ENCODE assay signal across 21 cellular contexts in genomic region chr22:43830931-43831560, GRCh38. TPM values are rescaled to one million over a fixed set of nuclear protein-coding genes. Genes with fewer than 3 reads are reported as not detected.
"Had no signal": no experiment of that assay in that cellular context is flagged by ENCODE, and none has a peak within 500 bp of the region (broad histone marks: within the 10 kb centered on the region; RNA-seq: fewer than 3 reads in every experiment).

No MANE protein-coding gene starts in this region.

- H3K27me3 ChIP-seq: adrenal gland, breast epithelium, neutrophil, pancreas, right lobe of liver had no signal

- H3K27ac ChIP-seq: neutrophil, pancreas, thoracic aorta, WERI-Rb-1 had no signal

- ATAC-seq: activated CD8-positive, alpha-beta T cell treated with anti-CD3 and anti-CD28 coated beads, Interleukin-2, amount 10 ng/mL, durations not matched to agents 7 days and 5 days; left lung; stimulated activated naive B cell treated with anti-CD40 and anti-IgM and Interleukin-4, amounts not matched to agents 10 μg/mL and 1 μg/mL and 100 μg/mL, for 72 hours had no signal

- H3K4me1 ChIP-seq: adrenal gland, breast epithelium, pancreas had no signal

- DNase-seq: activated CD4-positive, alpha-beta T cell treated with anti-CD3 and anti-CD28 coated beads, Interleukin-2, amount 10 ng/mL, durations not matched to agents 7 days and 5 days; activated CD4-positive, CD25-positive, alpha-beta regulatory T cell treated with anti-CD3 and anti-CD28 coated beads, Interleukin-2, amount 50 U/mL, for 72 hours; activated CD8-positive, alpha-beta T cell treated with anti-CD3 and anti-CD28 coated beads, Interleukin-2, amount 10 ng/mL, durations not matched to agents 7 days and 5 days; activated naive CD4-positive, alpha-beta T cell; activated T-cell treated with anti-CD3 and anti-CD28 coated beads, Interleukin-2, amount 50 U/mL, for 1 hour; adrenal gland; cortex of kidney; endodermal cell; esophagus squamous epithelium; left lung; stimulated activated CD4-positive, alpha-beta T cell treated with anti-CD3 and anti-CD28 coated beads, Interleukin-15, amount 100 ng/mL, for 24 hours; stimulated activated naive B cell treated with anti-CD40 and anti-IgM and Interleukin-4, amounts not matched to agents 10 μg/mL and 1 μg/mL and 100 μg/mL, for 72 hours; T-helper 1 cell; WERI-Rb-1 had no signal

- H3K4me2 ChIP-seq: smooth muscle cell had no signal

- H3K36me3 ChIP-seq: adrenal gland, breast epithelium, esophagus squamous epithelium, left lung, neutrophil, pancreas, right lobe of liver, thoracic aorta had no signal

- FAIRE-seq: pancreas, TTC549 had no signal

- H3K9me3 ChIP-seq: adrenal gland, breast epithelium, esophagus squamous epithelium, left lung, neutrophil, pancreas, right lobe of liver, thoracic aorta had no signal

- H3K4me3 ChIP-seq: adrenal gland, breast epithelium, esophagus squamous epithelium, left lung, pancreas, right lobe of liver, smooth muscle cell, thoracic aorta had no signal

RNA-seq across cellular contexts. Expression of gene SULT4A1, which starts 31.3 kb away (rescaled TPM):
- total RNA-seq: activated CD4-positive, alpha-beta T cell treated with anti-CD3 and anti-CD28 coated beads, Interleukin-2, amount 10 ng/mL, durations not matched to agents 7 days and 5 days; activated CD8-positive, alpha-beta T cell treated with anti-CD3 and anti-CD28 coated beads, Interleukin-2, amount 10 ng/mL, durations not matched to agents 7 days and 5 days; esophagus squamous epithelium; left lung; thoracic aorta had no signal
